In the genomic region with DNA sequence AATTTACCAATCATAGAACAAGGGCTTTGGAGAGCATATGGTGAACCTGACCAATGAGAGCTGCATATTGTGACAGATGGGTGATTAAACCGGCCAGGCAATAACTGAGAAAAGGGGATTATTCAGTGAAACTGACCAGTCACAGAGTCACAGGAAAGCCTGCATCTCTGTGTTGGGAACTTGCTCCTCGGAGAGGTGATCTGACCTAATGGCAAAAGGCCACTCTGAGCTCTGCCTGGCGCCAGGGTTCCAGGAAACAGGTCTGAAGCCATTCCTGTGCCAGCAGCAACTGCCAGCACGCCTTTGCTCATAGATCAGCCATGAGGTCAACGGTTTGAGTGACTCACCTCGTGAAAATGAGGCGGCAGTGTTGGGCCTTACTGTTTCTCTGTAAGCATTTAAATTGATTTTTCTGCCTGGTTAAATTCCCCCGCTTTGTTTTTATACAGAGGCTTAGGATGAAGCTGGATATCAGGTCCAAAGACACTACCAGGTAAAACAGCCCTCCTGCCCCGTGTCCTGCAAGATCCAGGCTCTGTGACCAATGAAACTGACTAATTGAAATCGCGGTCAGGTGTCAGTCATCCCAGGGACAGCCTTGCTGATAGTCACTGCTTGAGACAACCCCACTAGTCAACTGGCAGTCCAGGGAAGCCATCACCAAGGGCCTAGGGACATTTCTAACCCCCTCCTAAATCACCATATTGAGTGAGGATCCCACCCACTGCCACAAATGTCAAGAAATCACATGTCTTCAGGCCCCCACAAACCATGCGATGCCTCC, we compare ENCODE assay signal across 14 cellular contexts. TPM values are rescaled to one million over a fixed set of nuclear protein-coding genes. Genes with fewer than 3 reads are reported as not detected.
A peak's percentile ranks its signal among the peaks of the same experiment; 100 is the strongest.
DNase-seq lines count a peak whose midpoint lies in the region; ATAC-seq and TF ChIP-seq lines count a peak whose summit lies in the region.
"Had no signal": no experiment of that assay in that cellular context is flagged by ENCODE, and none has a peak within 500 bp of the region (broad histone marks: within the 10 kb centered on the region; RNA-seq: fewer than 3 reads in every experiment).

No MANE protein-coding gene starts in this region.

- no peak overlapping the region for H3K4me3 Mint-ChIP-seq in activated T-helper 17 cell treated with anti-CD3 and anti-CD28 coated beads, Interleukin-2, amount 50 U/mL, for 72 hours
- no peak overlapping the region for H3K4me3 Mint-ChIP-seq in endothelial cell (ENCODE audit: unreplicated experiment)

- H3K27ac Mint-ChIP-seq in activated T-helper 17 cell treated with anti-CD3 and anti-CD28 coated beads, Interleukin-2, amount 50 U/mL, for 72 hours = no peak overlapping the region
- no peak overlapping the region for H3K27ac Mint-ChIP-seq in endothelial cell (ENCODE audit: unreplicated experiment)
- H3K27ac Mint-ChIP-seq: activated T-helper 2 cell treated with anti-CD3 and anti-CD28 coated beads, Interferon-gamma antibody, Interleukin-2, Interleukin-4, amounts not matched to agents 10 μg/mL and 5 μg/mL and 100 μg/mL, durations not matched to agents 14 hours and 24 hours and 36 hours had no signal

- no peaks in the 10 kb centered on the region for H3K4me1 Mint-ChIP-seq in activated T-helper 17 cell treated with anti-CD3 and anti-CD28 coated beads, Interleukin-2, amount 50 U/mL, for 72 hours
- H3K4me1 Mint-ChIP-seq in endothelial cell (ENCODE audit: unreplicated experiment) = no peaks in the 10 kb centered on the region

- no peak for TF ChIP-seq CTCF in right atrium auricular region (IDR thresholded peaks at IDR 0.05)
- TF ChIP-seq CTCF in endothelial cell (IDR thresholded peaks at IDR 0.05; ENCODE audit: unreplicated experiment) = no peak

- no peak for ATAC-seq in GM21717 (IDR thresholded peaks at IDR 0.05; ENCODE audit: unreplicated experiment)
- no peak for ATAC-seq in activated T-helper 17 cell treated with anti-CD3 and anti-CD28 coated beads, Interleukin-2, amount 50 U/mL, for 72 hours (replicated peaks)

- peaks cover 25% of the 10 kb centered on the region for H3K27me3 Mint-ChIP-seq in activated T-helper 17 cell treated with anti-CD3 and anti-CD28 coated beads, Interleukin-2, amount 50 U/mL, for 72 hours
- peaks cover 3% of the 10 kb centered on the region for H3K27me3 Mint-ChIP-seq in endothelial cell (ENCODE audit: unreplicated experiment)

- H3K27me3 ChIP-seq in right atrium auricular region = no peaks in the 10 kb centered on the region

- no peaks in the 10 kb centered on the region for H3K9me3 ChIP-seq in right atrium auricular region

- no peak overlapping the region for H3K27ac ChIP-seq in right atrium auricular region
- H3K27ac ChIP-seq: skin epidermis had no signal

- H3K4me1 ChIP-seq in right atrium auricular region = no peaks in the 10 kb centered on the region

- no peaks in the 10 kb centered on the region for H3K36me3 Mint-ChIP-seq in activated T-helper 17 cell treated with anti-CD3 and anti-CD28 coated beads, Interleukin-2, amount 50 U/mL, for 72 hours (ENCODE audit: low read depth)
- H3K36me3 Mint-ChIP-seq in endothelial cell (ENCODE audit: low read depth, unreplicated experiment) = no peaks in the 10 kb centered on the region

- peak; percentile 25 for DNase-seq in ELF-1 (ENCODE audit: low read depth, low spot score)
- DNase-seq in NCI-H460 (ENCODE audit: extremely low read depth, low read depth) = peak; percentile 11
- peak; percentile 9 for DNase-seq in cerebellar cortex (ENCODE audit: low spot score)
- peak; percentile 64 for DNase-seq in mucosa of gallbladder (ENCODE audit: low spot score)
- DNase-seq in right atrium auricular region (ENCODE audit: low spot score) = no peak
- no peak for DNase-seq in endothelial cell (ENCODE audit: low spot score)
- DNase-seq: effector CD8-positive, alpha-beta T cell; KBM-7; left cardiac atrium; NCI-H510A treated with DMSO at 0.1 percent for 48 hours had no signal

- no peaks in the 10 kb centered on the region for H3K36me3 ChIP-seq in right atrium auricular region

- H3K4me3 ChIP-seq in right atrium auricular region = no peak overlapping the region
- H3K4me3 ChIP-seq: skin epidermis had no signal

- H3K9me3 Mint-ChIP-seq in activated T-helper 17 cell treated with anti-CD3 and anti-CD28 coated beads, Interleukin-2, amount 50 U/mL, for 72 hours = no peaks in the 10 kb centered on the region
- no peaks in the 10 kb centered on the region for H3K9me3 Mint-ChIP-seq in endothelial cell (ENCODE audit: unreplicated experiment)
- H3K9me3 Mint-ChIP-seq: activated T-helper 2 cell treated with anti-CD3 and anti-CD28 coated beads, Interferon-gamma antibody, Interleukin-2, Interleukin-4, amounts not matched to agents 10 μg/mL and 5 μg/mL and 100 μg/mL, durations not matched to agents 14 hours and 24 hours and 36 hours had no signal

RNA-seq across cellular contexts. Expression of gene MYOD1, which starts 35.8 kb away (rescaled TPM):
- total RNA-seq in NCI-H460 (2014; rRNA removed; shearing (Covaris generic)) = 0.15 TPM in 1 of 2 replicates, not detected in the other
- polyA plus RNA-seq in NCI-H460 (2014; cell fraction: nucleus; rRNA removed) = not detected in 2 replicates
- total RNA-seq in mucosa of gallbladder (not detected), right atrium auricular region (not detected), endothelial cell (ENCODE audit: unreplicated experiment) (not detected)
- not detected for total RNA-seq in activated T-helper 17 cell treated with anti-CD3 and anti-CD28 coated beads, Interleukin-2, amount 50 U/mL, for 72 hours
- total RNA-seq: activated T-helper 2 cell treated with anti-CD3 and anti-CD28 coated beads, Interferon-gamma antibody, Interleukin-2, Interleukin-4, amounts not matched to agents 10 μg/mL and 5 μg/mL and 100 μg/mL, durations not matched to agents 14 hours and 24 hours and 36 hours; left cardiac atrium had no signal

RNA-seq across cellular contexts. Expression of gene KCNC1, which starts 51.0 kb away (rescaled TPM):
- not detected in 2 replicates for total RNA-seq in NCI-H460 (2014; rRNA removed; shearing (Covaris generic))
- polyA plus RNA-seq in NCI-H460 (2014; cell fraction: nucleus; rRNA removed) = not detected in 2 replicates
- total RNA-seq in mucosa of gallbladder (not detected), right atrium auricular region (not detected), endothelial cell (ENCODE audit: unreplicated experiment) (not detected)
- total RNA-seq in activated T-helper 17 cell treated with anti-CD3 and anti-CD28 coated beads, Interleukin-2, amount 50 U/mL, for 72 hours = not detected
- total RNA-seq: activated T-helper 2 cell treated with anti-CD3 and anti-CD28 coated beads, Interferon-gamma antibody, Interleukin-2, Interleukin-4, amounts not matched to agents 10 μg/mL and 5 μg/mL and 100 μg/mL, durations not matched to agents 14 hours and 24 hours and 36 hours; left cardiac atrium had no signal

Comparison
In these comparisons a context has a peak if more than half of its experiments do, and no peak if none do; other contexts are left out.
1. DNase-seq: peak in ELF-1 (single experiment), NCI-H460 (single experiment), cerebellar cortex (single experiment) and mucosa of gallbladder (single experiment); none in right atrium auricular region (single experiment) and endothelial cell (single experiment).